9 cellular contexts compared by ENCODE assay signal in genomic region chr20:51631011-51631950, GRCh38.
DNase-seq lines count a peak whose midpoint lies in the region; ATAC-seq lines count a peak whose summit lies in the region.
"Had no signal": no experiment of that assay in that cellular context is flagged by ENCODE, and none has a peak within 500 bp of the region (broad histone marks: within the 10 kb centered on the region; RNA-seq: fewer than 3 reads in every experiment).

No MANE protein-coding gene starts in this region.

- peak overlapping the region; percentile 28 to 71 (median 61) for H3K4me3 Mint-ChIP-seq in immature natural killer cell

- ATAC-seq in HG02571 (IDR thresholded peaks at IDR 0.05; ENCODE audit: unreplicated experiment) = no peak

- H3K36me3 ChIP-seq in MG63 (peaks cover 4% of the 10 kb centered on the region), adipocyte (ENCODE audit: control insufficient read depth, insufficient read depth, low read length, severe bottlenecking) (peaks cover 33% of the 10 kb centered on the region)

- H3K4me1 Mint-ChIP-seq in immature natural killer cell = peaks cover 28 to 37% of the 10 kb centered on the region in 2 donors

- H3K27me3 ChIP-seq in MG63 (no peaks in the 10 kb centered on the region), adipocyte (replicated peaks; ENCODE audit: control insufficient read depth, insufficient read depth, low read length) (no peaks in the 10 kb centered on the region)

- H3K4me3 ChIP-seq in MG63 (no peak overlapping the region), adipocyte (ENCODE audit: low read length) (peak overlapping the region; percentile 63)

- in situ Hi-C loops in G401 (cut with HindIII; ENCODE audit: low sequenced_read_pairs) = no loop called here

- no peaks in the 10 kb centered on the region for H3K9me3 ChIP-seq in MG63
- no peaks in the 10 kb centered on the region for H3K9me3 ChIP-seq in adipocyte (ENCODE audit: control insufficient read depth, low read length)

- no peaks in the 10 kb centered on the region for H3K9me3 Mint-ChIP-seq in immature natural killer cell
- H3K9me3 Mint-ChIP-seq: brain had no signal

- peak overlapping the region; percentile 65 for H3K9ac ChIP-seq in adipocyte (ENCODE audit: low read length)

- peaks cover 2 to 9% (median 2%) of the 10 kb centered on the region in 3 donors for H3K27me3 Mint-ChIP-seq in immature natural killer cell (ENCODE audit: low read depth in 3 of 3)
- H3K27me3 Mint-ChIP-seq: brain had no signal

- peaks cover 23% of the 10 kb centered on the region for H3K4me1 ChIP-seq in adipocyte (ENCODE audit: control insufficient read depth, insufficient read depth, low read length)

- H3K27ac Mint-ChIP-seq in immature natural killer cell = peak overlapping the region; percentile 9 to 79 (median 67)

- H3K36me3 Mint-ChIP-seq in immature natural killer cell = peaks cover 4 to 10% (median 6%) of the 10 kb centered on the region in 3 donors

- DNase-seq in AG20443 (ENCODE audit: low spot score) = peak; percentile 94
- peak; percentile 83 for DNase-seq in MG63
- DNase-seq in adipocyte (ENCODE audit: low read depth) = peak; percentile 97
- peak; percentile 24 to 43 (median 33) for DNase-seq in immature natural killer cell
- DNase-seq in stimulated activated CD8-positive, alpha-beta memory T cell treated with anti-CD3 and anti-CD28 coated beads, Interleukin-2, amount 100 ng/mL, for 48 hours (ENCODE audit: low read depth in 2 of 2) = peak; percentile 23
- DNase-seq in G401 (ENCODE audit: low spot score) = no peak
- DNase-seq in NCI-H774 (lab: John Stamatoyannopoulos, UW) = no peak

Comparison
In these comparisons a context has a peak if more than half of its experiments do, and no peak if none do; other contexts are left out.
1. DNase-seq: peak in AG20443 (single experiment), MG63 (single experiment), adipocyte (single experiment), immature natural killer cell (3 of 3) and stimulated activated CD8-positive, alpha-beta memory T cell treated with anti-CD3 and anti-CD28 coated beads, Interleukin-2, amount 100 ng/mL, for 48 hours (2 of 2); none in G401 (single experiment) and NCI-H774 (single experiment).